In the genomic region with DNA sequence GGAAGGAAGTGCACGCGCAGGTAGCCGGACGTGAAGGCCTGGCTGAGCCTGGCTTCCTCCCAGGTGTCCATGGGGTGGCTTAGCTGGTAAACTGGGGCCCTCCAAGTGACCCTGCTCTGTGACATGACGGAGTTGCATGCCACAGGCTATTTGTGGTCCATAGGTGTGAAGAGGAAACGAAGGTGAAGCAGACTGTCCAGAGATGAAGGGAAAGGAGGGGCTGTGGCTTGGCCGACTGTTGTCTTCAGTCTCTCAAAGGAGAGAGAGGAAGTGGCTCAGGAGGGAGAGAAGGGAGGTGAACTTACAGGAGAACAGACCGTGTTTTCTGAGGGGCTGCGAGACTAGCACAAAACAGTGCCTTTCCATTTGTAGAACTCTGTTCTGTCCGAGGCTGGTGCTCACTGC, we compare ENCODE assay signal across 12 cellular contexts. TPM values are rescaled to one million over a fixed set of nuclear protein-coding genes. Genes with fewer than 3 reads are reported as not detected.
DNase-seq lines count a peak whose midpoint lies in the region; ATAC-seq and TF ChIP-seq lines count a peak whose summit lies in the region.
"Had no signal": no experiment of that assay in that cellular context is flagged by ENCODE, and none has a peak within 500 bp of the region (broad histone marks: within the 10 kb centered on the region; RNA-seq: fewer than 3 reads in every experiment).

No MANE protein-coding gene starts in this region.

- H3K9me3 ChIP-seq in mucosa of rectum (ENCODE audit: control insufficient read depth in 2 of 2, low read length in 2 of 2) (no peaks in the 10 kb centered on the region), A673 (ENCODE audit: low read depth, low read length, poor library complexity, severe bottlenecking) (no peaks in the 10 kb centered on the region)
- H3K9me3 ChIP-seq: SJCRH30, thyroid gland had no signal

- BruUV-seq in A673 (replicated peaks; lab: Mats Ljungman, UMichigan) = no TSS peak

- no peak for TF ChIP-seq CTCF in A673 (conservative IDR thresholded peaks at IDR 0.05; ENCODE audit: low read depth, low read length)

- H3K4me1 Mint-ChIP-seq in T-helper 1 cell treated with Interleukin-12 subunit alpha and Interleukin-12 subunit beta and Interleukin-4 antibody, amounts not matched to agents 30 μg/mL and 1 μg/mL, for 36 hours (ENCODE audit: low read depth) = peaks cover 55% of the 10 kb centered on the region

- H3K4me1 ChIP-seq in mucosa of rectum (ENCODE audit: control insufficient read depth in 2 of 2, insufficient read depth in 2 of 2, low read length in 2 of 2) (peaks cover 25 to 48% of the 10 kb centered on the region in 2 donors), A673 (ENCODE audit: insufficient read depth, low read length, poor library complexity, severe bottlenecking) (no peaks in the 10 kb centered on the region)

- H3K27me3 Mint-ChIP-seq in T-helper 1 cell treated with Interleukin-12 subunit alpha and Interleukin-12 subunit beta and Interleukin-4 antibody, amounts not matched to agents 30 μg/mL and 1 μg/mL, for 36 hours (ENCODE audit: low read depth) = no peaks in the 10 kb centered on the region

- no peak overlapping the region for H3K9ac ChIP-seq in mucosa of rectum (ENCODE audit: low read depth in 1 of 2, low read length in 2 of 2)

- no peaks in the 10 kb centered on the region for H3K27me3 ChIP-seq in mucosa of rectum (ENCODE audit: control insufficient read depth in 2 of 2, insufficient read depth in 2 of 2, low read length in 2 of 2)
- H3K27me3 ChIP-seq in A673 (replicated peaks; ENCODE audit: insufficient read depth, low read depth, low read length, poor library complexity) = no peaks in the 10 kb centered on the region
- H3K27me3 ChIP-seq: SJCRH30, thyroid gland had no signal

- peaks cover 0 to 3% of the 10 kb centered on the region in 2 donors for H3K36me3 ChIP-seq in mucosa of rectum (ENCODE audit: control insufficient read depth in 2 of 2, insufficient read depth in 2 of 2, low read length in 2 of 2)
- H3K36me3 ChIP-seq in A673 (ENCODE audit: insufficient read depth, low read length, poor library complexity, severe bottlenecking) = no peaks in the 10 kb centered on the region
- H3K36me3 ChIP-seq: SJCRH30, thyroid gland had no signal

- DNase-seq in A673 (ENCODE audit: low spot score) (no peak), AML-193 (lab: John Stamatoyannopoulos, UW) (no peak), NCI-H774 (lab: John Stamatoyannopoulos, UW) (no peak)
- DNase-seq: SJCRH30, thyroid gland had no signal

- CTCF ChIA-PET in A673 (lab: Charles Lee) = no interaction called here

- H3K9me3 Mint-ChIP-seq in T-helper 1 cell treated with Interleukin-12 subunit alpha and Interleukin-12 subunit beta and Interleukin-4 antibody, amounts not matched to agents 30 μg/mL and 1 μg/mL, for 36 hours = no peaks in the 10 kb centered on the region
- H3K9me3 Mint-ChIP-seq: neural crest cell had no signal

- POLR2A ChIA-PET in A673 (lab: Charles Lee; ENCODE audit: low non-redundant PET) = no interaction called here

- peak overlapping the region in 1 of 2 donors; percentile 13 for H3K4me3 ChIP-seq in mucosa of rectum (ENCODE audit: low read length in 2 of 2)
- H3K4me3 ChIP-seq in A673 (ENCODE audit: low read depth, low read length, poor library complexity, severe bottlenecking) = no peak overlapping the region
- H3K4me3 ChIP-seq: SJCRH30, thyroid gland had no signal

- intact Hi-C loops in A673 (cut with micrococcal nuclease; ENCODE audit: unreplicated experiment) = no loop called here

- H3K36me3 Mint-ChIP-seq in T-helper 1 cell treated with Interleukin-12 subunit alpha and Interleukin-12 subunit beta and Interleukin-4 antibody, amounts not matched to agents 30 μg/mL and 1 μg/mL, for 36 hours (ENCODE audit: low read depth) = peaks cover 36% of the 10 kb centered on the region

- ATAC-seq in GM18870 (IDR thresholded peaks at IDR 0.05; ENCODE audit: unreplicated experiment) = peak; percentile 30
- ATAC-seq in HG02642 (IDR thresholded peaks at IDR 0.05; ENCODE audit: poor library complexity, unreplicated experiment) = peak; percentile 36
- ATAC-seq in HG02970 (IDR thresholded peaks at IDR 0.05; ENCODE audit: low FRiP score, unreplicated experiment) = no peak

- peak overlapping the region; percentile 72 for H3K4me3 Mint-ChIP-seq in T-helper 1 cell treated with Interleukin-12 subunit alpha and Interleukin-12 subunit beta and Interleukin-4 antibody, amounts not matched to agents 30 μg/mL and 1 μg/mL, for 36 hours
- H3K4me3 Mint-ChIP-seq: neural crest cell had no signal

- peak overlapping the region; percentile 91 for H3K27ac Mint-ChIP-seq in T-helper 1 cell treated with Interleukin-12 subunit alpha and Interleukin-12 subunit beta and Interleukin-4 antibody, amounts not matched to agents 30 μg/mL and 1 μg/mL, for 36 hours

- H3K27ac ChIP-seq in mucosa of rectum (ENCODE audit: low read depth in 2 of 2, low read length in 2 of 2) = peak overlapping the region; percentile 49 to 71
- H3K27ac ChIP-seq in A673 (ENCODE audit: low read depth, low read length, poor library complexity, severe bottlenecking) = no peak overlapping the region
- H3K27ac ChIP-seq: SJCRH30, thyroid gland had no signal

RNA-seq across cellular contexts. Expression of a gene that starts 19.3 kb away (rescaled TPM):
- 2.3 and 3.0 TPM in 2 replicates for total RNA-seq in A673 (2021)

RNA-seq across cellular contexts. Expression of a gene that starts 47.0 kb away (rescaled TPM):
- not detected in 2 replicates for total RNA-seq in A673 (2021)
- total RNA-seq: dermis microvascular lymphatic vessel endothelial cell, neural crest cell, SJCRH30, thyroid gland had no signal
